Comparison of ENCODE assay signal across 12 cellular contexts in genomic region chr2:191041418-191042161, GRCh38. TPM values are rescaled to one million over a fixed set of nuclear protein-coding genes. Genes with fewer than 3 reads are reported as not detected.
A peak's percentile ranks its signal among the peaks of the same experiment; 100 is the strongest.
DNase-seq lines count a peak whose midpoint lies in the region; ATAC-seq and TF ChIP-seq lines count a peak whose summit lies in the region.
"Had no signal": no experiment of that assay in that cellular context is flagged by ENCODE, and none has a peak within 500 bp of the region (broad histone marks: within the 10 kb centered on the region; RNA-seq: fewer than 3 reads in every experiment).

No MANE protein-coding gene starts in this region.

- TF ChIP-seq EP300 in upper lobe of left lung (IDR thresholded peaks at IDR 0.05), result peak in 1 of 4 donors; percentile 80

- no peaks in the 10 kb centered on the region for H3K27me3 ChIP-seq in upper lobe of left lung
- H3K27me3 ChIP-seq: BE2C, sigmoid colon had no signal

- peaks cover 69% of the 10 kb centered on the region for H3K36me3 Mint-ChIP-seq in activated CD8-positive, alpha-beta memory T cell treated with anti-CD3 and anti-CD28 coated beads, Interleukin-2, amount 10 ng/mL, durations not matched to agents 7 days and 5 days

- H3K27ac ChIP-seq in upper lobe of left lung, result no peak overlapping the region
- H3K27ac ChIP-seq: sigmoid colon had no signal

- WGBS in upper lobe of left lung, 2 donors, result 71 to 72% methylated on average over 3 of the region's 3 CpGs

- peaks cover 0 to 9% (median 0%) of the 10 kb centered on the region in 4 donors for H3K4me1 ChIP-seq in upper lobe of left lung
- H3K4me1 ChIP-seq: BE2C, sigmoid colon had no signal

- no peak for TF ChIP-seq CTCF in upper lobe of left lung (IDR thresholded peaks at IDR 0.05)

- CTCF ChIA-PET in activated CD8-positive, alpha-beta memory T cell treated with anti-CD3 and anti-CD28 coated beads, Interleukin-2, amount 10 ng/mL, durations not matched to agents 7 days and 5 days (lab: Charles Lee), result interaction anchor here (0.7 to 5.2 kb wide), 4 partner anchors 10 to 114 kb away, joined by 3 to 44 read pairs (median 6); no protein-coding TSS in a partner anchor

- H3K36me3 ChIP-seq in upper lobe of left lung, result no peaks in the 10 kb centered on the region
- H3K36me3 ChIP-seq: BE2C, sigmoid colon had no signal

- H3K4me3 Mint-ChIP-seq in activated CD8-positive, alpha-beta memory T cell treated with anti-CD3 and anti-CD28 coated beads, Interleukin-2, amount 10 ng/mL, durations not matched to agents 7 days and 5 days, result no peak overlapping the region

- no peaks in the 10 kb centered on the region for H3K9me3 ChIP-seq in upper lobe of left lung
- H3K9me3 ChIP-seq: BE2C, sigmoid colon had no signal

- peaks cover 38% of the 10 kb centered on the region for H3K4me1 Mint-ChIP-seq in activated CD8-positive, alpha-beta memory T cell treated with anti-CD3 and anti-CD28 coated beads, Interleukin-2, amount 10 ng/mL, durations not matched to agents 7 days and 5 days

- no peaks in the 10 kb centered on the region for H3K27me3 Mint-ChIP-seq in activated CD8-positive, alpha-beta memory T cell treated with anti-CD3 and anti-CD28 coated beads, Interleukin-2, amount 10 ng/mL, durations not matched to agents 7 days and 5 days

- peaks cover 7% of the 10 kb centered on the region for H3K9me3 Mint-ChIP-seq in activated CD8-positive, alpha-beta memory T cell treated with anti-CD3 and anti-CD28 coated beads, Interleukin-2, amount 10 ng/mL, durations not matched to agents 7 days and 5 days (ENCODE audit: low read depth)

- no peak for DNase-seq in activated CD8-positive, alpha-beta memory T cell treated with anti-CD3 and anti-CD28 coated beads, Interleukin-2, amount 10 ng/mL, durations not matched to agents 7 days and 5 days
- DNase-seq in activated CD8-positive, alpha-beta memory T cell treated with anti-CD3 and anti-CD28 coated beads, Interleukin-2, amount 50 U/mL, for 48 hours, result no peak
- DNase-seq in SW480 (ENCODE audit: low spot score) (peak; percentile 23), glomerular visceral epithelial cell (ENCODE audit: extremely low spot score) (peak; percentile 78), upper lobe of left lung (peak in 1 of 2 donors; percentile 83), NCI-H2171 (lab: John Stamatoyannopoulos, UW) (no peak), NCI-H345 (lab: John Stamatoyannopoulos, UW) (no peak), middle frontal gyrus (ENCODE audit: extremely low spot score, low spot score) (no peak)
- DNase-seq: BE2C, cerebellar nuclear complex, NCI-H510A, sigmoid colon had no signal

- ATAC-seq in activated CD8-positive, alpha-beta memory T cell treated with anti-CD3 and anti-CD28 coated beads, Interleukin-2, amount 10 ng/mL, durations not matched to agents 7 days and 5 days, result peak; percentile 22
- peak; percentile 55 to 91 for ATAC-seq in upper lobe of left lung (ENCODE audit: low FRiP score in 2 of 2)

- TF ChIP-seq POLR2A in upper lobe of left lung (IDR thresholded peaks at IDR 0.05), result no peak

- H3K4me3 ChIP-seq in upper lobe of left lung, result no peak overlapping the region
- H3K4me3 ChIP-seq: sigmoid colon had no signal

- peak overlapping the region; percentile 13 for H3K27ac Mint-ChIP-seq in activated CD8-positive, alpha-beta memory T cell treated with anti-CD3 and anti-CD28 coated beads, Interleukin-2, amount 10 ng/mL, durations not matched to agents 7 days and 5 days

RNA-seq across cellular contexts. Expression of gene STAT1, which starts 27.6 kb away (rescaled TPM):
- 100 to 1,000 TPM; 385 to 515 TPM for total RNA-seq in activated CD8-positive, alpha-beta memory T cell treated with anti-CD3 and anti-CD28 coated beads, Interleukin-2, amount 10 ng/mL, durations not matched to agents 7 days and 5 days
- total RNA-seq in upper lobe of left lung, result 100 to 1,000 TPM in 2 of 6 donors, 10 to 100 TPM in 4; 69.3 to 120 (median 83.1) TPM

Comparison
In these comparisons a context has a peak if more than half of its experiments do, and no peak if none do; other contexts are left out.
1. DNase-seq: peak in SW480 (single experiment) and glomerular visceral epithelial cell (single experiment); none in activated CD8-positive, alpha-beta memory T cell treated with anti-CD3 and anti-CD28 coated beads, Interleukin-2, amount 10 ng/mL, durations not matched to agents 7 days and 5 days (single experiment), activated CD8-positive, alpha-beta memory T cell treated with anti-CD3 and anti-CD28 coated beads, Interleukin-2, amount 50 U/mL, for 48 hours (single experiment), NCI-H2171 (single experiment), NCI-H345 (single experiment) and middle frontal gyrus (single experiment).